24 cellular contexts compared by ENCODE assay signal in the genomic region with DNA sequence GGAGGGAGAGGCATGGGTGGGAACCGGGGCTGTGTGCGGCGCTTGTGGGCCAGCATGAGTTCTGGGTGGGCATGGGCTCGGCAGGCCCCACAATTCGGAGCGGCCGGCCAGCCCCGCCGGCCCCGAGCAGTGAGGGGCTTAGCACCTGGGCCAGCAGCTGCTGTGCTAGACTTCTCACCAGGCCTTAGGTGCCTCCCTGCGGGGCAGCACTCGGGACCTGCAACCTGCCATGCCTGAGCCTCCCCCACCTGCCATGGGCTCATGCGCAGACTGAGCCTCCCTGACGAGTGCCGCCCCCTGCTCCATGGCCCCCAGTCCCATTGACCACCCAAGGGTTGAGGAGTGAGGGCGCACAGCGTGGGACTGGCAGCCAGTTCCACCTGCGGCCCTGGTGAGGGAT.
"Had no signal": no experiment of that assay in that cellular context is flagged by ENCODE, and none has a peak within 500 bp of the region (broad histone marks: within the 10 kb centered on the region; RNA-seq: fewer than 3 reads in every experiment).

No MANE protein-coding gene starts in this region.

- H3K27ac ChIP-seq: coronary artery, dorsolateral prefrontal cortex, epithelial cell of prostate, esophagus squamous epithelium, gastrocnemius medialis, heart right ventricle, left lung, lower lobe of right lung had no signal

- DNase-seq: dermis blood vessel endothelial cell; dorsolateral prefrontal cortex; effector CD8-positive, alpha-beta T cell; effector memory CD8-positive, alpha-beta T cell; endodermal cell; erythroblast; esophagus squamous epithelium; foreskin fibroblast; foreskin melanocyte; gastrocnemius medialis; glutamatergic neuron; head of caudate nucleus; heart right ventricle; hippocampal formation; left cardiac atrium; left ventricle myocardium superior; lower lobe of right lung; mesenchymal stem cell had no signal

- H3K27ac Mint-ChIP-seq: effector memory CD8-positive, alpha-beta T cell; endodermal cell; mesothelial cell of epicardium had no signal

- H3K4me1 Mint-ChIP-seq: endodermal cell had no signal

- H3K27me3 Mint-ChIP-seq: effector memory CD8-positive, alpha-beta T cell had no signal

- H3K9me3 ChIP-seq: gastrocnemius medialis, lower lobe of right lung had no signal

- H3K4me3 Mint-ChIP-seq: effector memory CD8-positive, alpha-beta T cell; endodermal cell; mesothelial cell of epicardium had no signal

- ATAC-seq: effector memory CD8-positive, alpha-beta T cell; esophagus mucosa; gastrocnemius medialis; heart right ventricle; left cardiac atrium; left lung; left ventricle myocardium superior; lower lobe of right lung; mucosa of descending colon had no signal

- H3K27me3 ChIP-seq: dorsolateral prefrontal cortex, esophagus squamous epithelium, gastrocnemius medialis, heart right ventricle, left lung had no signal

- H3K4me3 ChIP-seq: coronary artery, dorsolateral prefrontal cortex, esophagus squamous epithelium, gastrocnemius medialis, heart right ventricle, left lung, lower lobe of right lung, mucosa of descending colon had no signal

- H3K4me1 ChIP-seq: esophagus squamous epithelium, gastrocnemius medialis, heart right ventricle, left lung, lower lobe of right lung had no signal

- H3K36me3 ChIP-seq: esophagus squamous epithelium, gastrocnemius medialis, heart right ventricle, left lung, lower lobe of right lung had no signal
